ENCODE assay signal across 22 cellular contexts in the genomic region with DNA sequence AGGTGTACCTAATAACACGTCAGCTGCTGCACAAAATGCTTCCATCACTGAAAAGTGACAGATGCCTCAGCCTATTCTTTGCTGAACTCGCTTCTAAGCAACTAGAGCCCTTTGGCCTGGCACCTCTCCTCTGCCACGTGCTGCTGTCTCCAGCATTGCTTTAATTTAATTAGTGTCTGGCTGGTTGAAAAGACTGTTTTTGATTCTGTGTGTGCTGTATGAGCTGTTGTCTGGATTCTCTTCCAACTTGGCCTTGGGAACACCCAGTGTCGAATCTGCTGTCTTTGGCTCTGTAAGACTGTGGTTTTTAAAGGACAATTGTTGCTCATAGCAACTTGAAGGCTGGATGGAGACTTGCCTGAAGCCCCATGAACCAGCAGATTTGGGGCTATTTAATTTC.
DNase-seq lines count a peak whose midpoint lies in the region; ATAC-seq and TF ChIP-seq lines count a peak whose summit lies in the region.
"Had no signal": no experiment of that assay in that cellular context is flagged by ENCODE, and none has a peak within 500 bp of the region (broad histone marks: within the 10 kb centered on the region; RNA-seq: fewer than 3 reads in every experiment).

No MANE protein-coding gene starts in this region.

- no peak overlapping the region for H3K27ac ChIP-seq in RWPE1
- H3K27ac ChIP-seq: adrenal gland, BLaER1, breast epithelium, esophagus muscularis mucosa, neutrophil, SJSA1 had no signal

- DNase-seq in AG20443 (ENCODE audit: low spot score) (peak; percentile 33), NCI-H446 treated with DMSO at 0.1 percent for 48 hours (lab: John Stamatoyannopoulos, UW) (peak; percentile 32), fibroblast of peridontal ligament (ENCODE audit: extremely low read depth) (peak; percentile 25), midbrain (lab: John Stamatoyannopoulos, UW) (peak; percentile 57), MV-4-11 (lab: John Stamatoyannopoulos, UW) (no peak), RWPE1 (ENCODE audit: low spot score) (no peak), COLO668 (lab: John Stamatoyannopoulos, UW; ENCODE audit: unreplicated experiment) (no peak)
- DNase-seq: activated CD4-positive, alpha-beta T cell treated with anti-CD3 and anti-CD28 coated beads for 36 hours; activated naive CD4-positive, alpha-beta T cell; activated T-cell treated with anti-CD3 and anti-CD28 coated beads, Interleukin-2, amount 50 U/mL, for 4 hours; adrenal gland; mesenchymal stem cell; NCI-H510A treated with DMSO at 0.1 percent for 48 hours; NK-92 treated with Interleukin-12 subunit alpha and Interleukin-12 subunit beta, amount 100 ng/mL, for 24 hours; stimulated activated CD4-positive, alpha-beta T cell treated with anti-CD3 and anti-CD28 coated beads, Interleukin-1b, Interleukin-23, amount 100 ng/mL, for 48 hours had no signal

- no peak for TF ChIP-seq CTCF in RWPE1 (conservative IDR thresholded peaks at IDR 0.05; ENCODE audit: low read depth)

- no peak for ATAC-seq in HG02973 (IDR thresholded peaks at IDR 0.05; ENCODE audit: unreplicated experiment)
- ATAC-seq: activated CD4-positive, alpha-beta T cell treated with anti-CD3 and anti-CD28 coated beads for 36 hours; activated T-cell treated with anti-CD3 and anti-CD28 coated beads, Interleukin-2, amount 50 U/mL, for 4 hours; Panc1 had no signal

- CTCF ChIA-PET in RWPE1 (lab: Yijun Ruan, JAX) = interaction anchor here (0.6 kb wide), 1 partner anchor 8 kb away, joined by 4 read pairs; no protein-coding TSS in a partner anchor

- POLR2A ChIA-PET in RWPE1 (lab: Yijun Ruan, JAX; ENCODE audit: low non-redundant PET) = no interaction called here

Comparison
In these comparisons a context has a peak if more than half of its experiments do, and no peak if none do; other contexts are left out.
1. DNase-seq: peak in AG20443 (single experiment), NCI-H446 treated with DMSO at 0.1 percent for 48 hours (single experiment), fibroblast of peridontal ligament (single experiment) and midbrain (single experiment); none in MV-4-11 (single experiment), RWPE1 (single experiment) and COLO668 (single experiment).